Comparison of ENCODE assay signal across 21 cellular contexts in genomic region chr2:150355440-150355839, GRCh38.
"Had no signal": no experiment of that assay in that cellular context is flagged by ENCODE, and none has a peak within 500 bp of the region (broad histone marks: within the 10 kb centered on the region; RNA-seq: fewer than 3 reads in every experiment).

No MANE protein-coding gene starts in this region.

- H3K4me1 Mint-ChIP-seq: immature natural killer cell; naive thymus-derived CD4-positive, alpha-beta T cell had no signal

- DNase-seq: dermis blood vessel endothelial cell; dorsolateral prefrontal cortex; effector CD4-positive, alpha-beta T cell; effector memory CD4-positive, alpha-beta T cell; esophagus squamous epithelium; foreskin fibroblast; foreskin melanocyte; gastrocnemius medialis; glutamatergic neuron; head of caudate nucleus; heart right ventricle; hippocampal formation; immature natural killer cell; left cardiac atrium; left lung; left ventricle myocardium superior; lower lobe of right lung; mesenchymal stem cell; midbrain; naive thymus-derived CD4-positive, alpha-beta T cell had no signal

- H3K27me3 Mint-ChIP-seq: naive thymus-derived CD4-positive, alpha-beta T cell had no signal

- H3K27ac ChIP-seq: coronary artery, dorsolateral prefrontal cortex, esophagus squamous epithelium, gastrocnemius medialis, heart right ventricle, left lung, lower lobe of right lung had no signal

- H3K36me3 ChIP-seq: esophagus squamous epithelium, gastrocnemius medialis, heart right ventricle, left lung, lower lobe of right lung had no signal

- H3K4me3 Mint-ChIP-seq: immature natural killer cell; naive thymus-derived CD4-positive, alpha-beta T cell had no signal

- H3K4me1 ChIP-seq: gastrocnemius medialis, heart right ventricle, left lung, lower lobe of right lung had no signal

- H3K27me3 ChIP-seq: esophagus squamous epithelium, gastrocnemius medialis, heart right ventricle, left lung had no signal

- H3K9me3 ChIP-seq: esophagus squamous epithelium, gastrocnemius medialis, lower lobe of right lung had no signal

- ATAC-seq: gastrocnemius medialis; heart right ventricle; left cardiac atrium; left lung; left ventricle myocardium superior; lower lobe of right lung; naive thymus-derived CD4-positive, alpha-beta T cell had no signal

- H3K4me3 ChIP-seq: coronary artery, dorsolateral prefrontal cortex, esophagus squamous epithelium, gastrocnemius medialis, heart right ventricle, left lung, lower lobe of right lung had no signal

- H3K27ac Mint-ChIP-seq: immature natural killer cell; naive thymus-derived CD4-positive, alpha-beta T cell had no signal

- H3K36me3 Mint-ChIP-seq: immature natural killer cell; naive thymus-derived CD4-positive, alpha-beta T cell had no signal
